ENCODE assay signal across 8 cellular contexts in genomic region chrX:38804481-38805293, GRCh38. TPM values are rescaled to one million over a fixed set of nuclear protein-coding genes. Genes with fewer than 3 reads are reported as not detected.
DNase-seq lines count a peak whose midpoint lies in the region; TF ChIP-seq lines count a peak whose summit lies in the region.

No MANE protein-coding gene starts in this region.

- H3K4me1 Mint-ChIP-seq in nephron progenitor cell = peaks cover 47% of the 10 kb centered on the region

- H3K27ac Mint-ChIP-seq in nephron progenitor cell = peak overlapping the region; percentile 95

- peak overlapping the region; percentile 98 for H3K4me3 Mint-ChIP-seq in nephron progenitor cell

- intact Hi-C loops in esophagus muscularis mucosa (cut with DNase I) = no loop called here
- intact Hi-C loops in uterus (cut with DNase I; ENCODE audit: low total_unique reads) = no loop called here

- no peaks in the 10 kb centered on the region for H3K27me3 Mint-ChIP-seq in nephron progenitor cell (ENCODE audit: low read depth, poor library complexity)

- TF ChIP-seq POLR2A in esophagus muscularis mucosa (IDR thresholded peaks at IDR 0.05; ENCODE audit: low read depth) = no peak
- no peak for TF ChIP-seq POLR2A in uterus (IDR thresholded peaks at IDR 0.05)

- H3K9me3 ChIP-seq in esophagus muscularis mucosa = no peaks in the 10 kb centered on the region
- H3K9me3 ChIP-seq in uterus = no peaks in the 10 kb centered on the region

- peaks cover 23% of the 10 kb centered on the region for H3K9me3 Mint-ChIP-seq in nephron progenitor cell

- peak overlapping the region; percentile 64 to 71 (median 67) for H3K4me3 ChIP-seq in esophagus muscularis mucosa
- H3K4me3 ChIP-seq in uterus = peak overlapping the region; percentile 53 to 58

- no peaks in the 10 kb centered on the region for H3K27me3 ChIP-seq in esophagus muscularis mucosa
- H3K27me3 ChIP-seq in uterus = no peaks in the 10 kb centered on the region

- DNase-seq in NCI-H1092 treated with DMSO at 0.1 percent for 48 hours (lab: John Stamatoyannopoulos, UW) = peak; percentile 54
- DNase-seq in NCI-H1092 (lab: John Stamatoyannopoulos, UW) = no peak
- peak; percentile 37 for DNase-seq in LHCN-M2 (ENCODE audit: low read depth)
- peak; percentile 41 for DNase-seq in activated CD8-positive, alpha-beta memory T cell treated with anti-CD3 and anti-CD28 coated beads, Interleukin-2, amount 50 U/mL, for 4 hours
- no peak for DNase-seq in esophagus muscularis mucosa (ENCODE audit: extremely low spot score)
- peak; percentile 26 for DNase-seq in nephron progenitor cell
- peak; percentile 20 to 33 for DNase-seq in uterus
- no peak for DNase-seq in HuH-7 (ENCODE audit: low spot score)

- peak overlapping the region; percentile 88 to 95 (median 90) for H3K27ac ChIP-seq in esophagus muscularis mucosa (replicated peaks in 1 of 4)
- peak overlapping the region; percentile 87 for H3K27ac ChIP-seq in uterus

- H3K36me3 ChIP-seq in esophagus muscularis mucosa = no peaks in the 10 kb centered on the region
- no peaks in the 10 kb centered on the region for H3K36me3 ChIP-seq in uterus

- TF ChIP-seq CTCF in esophagus muscularis mucosa (IDR thresholded peaks at IDR 0.05) (no peak), nephron progenitor cell (IDR thresholded peaks at IDR 0.05) (no peak), uterus (IDR thresholded peaks at IDR 0.05) (no peak)

- no peaks in the 10 kb centered on the region for H3K36me3 Mint-ChIP-seq in nephron progenitor cell (ENCODE audit: low read depth)

- 36% methylated on average over 20 of the region's 75 CpGs for WGBS in esophagus muscularis mucosa

- H3K4me1 ChIP-seq in esophagus muscularis mucosa (peaks cover 0 to 38% (median 31%) of the 10 kb centered on the region in 4 donors), uterus (peaks cover 0 to 4% of the 10 kb centered on the region in 2 donors)

- TF ChIP-seq EP300 in esophagus muscularis mucosa (IDR thresholded peaks at IDR 0.05) = no peak

RNA-seq across cellular contexts. Expression of gene MID1IP1, which starts 3.4 kb away (rescaled TPM):
- total RNA-seq in LHCN-M2 (2014; rRNA removed) (82.5 and 85.0 TPM in 2 replicates), esophagus muscularis mucosa (100 to 1,000 TPM in 1 of 4 donors, 10 to 100 TPM in 3; 51.5 to 119 (median 69.0) TPM), uterus (10 to 100 TPM; 13.1 to 39.4 (median 27.9) TPM)
- 26.3 TPM for polyA plus RNA-seq in LHCN-M2 (2012)

Comparison
In these comparisons a context has a peak if more than half of its experiments do, and no peak if none do; other contexts are left out.
1. DNase-seq: peak in NCI-H1092 treated with DMSO at 0.1 percent for 48 hours (single experiment), LHCN-M2 (single experiment), activated CD8-positive, alpha-beta memory T cell treated with anti-CD3 and anti-CD28 coated beads, Interleukin-2, amount 50 U/mL, for 4 hours (single experiment), nephron progenitor cell (single experiment) and uterus (2 of 2); none in NCI-H1092 (single experiment), esophagus muscularis mucosa (single experiment) and HuH-7 (single experiment).